3 cellular contexts compared by ENCODE assay signal in genomic region chr9:17403539-17403938, GRCh38.
TF ChIP-seq lines count a peak whose summit lies in the region.

No MANE protein-coding gene starts in this region.

TF ChIP-seq in HepG2, 621 proteins besides CTCF, POLR2A, EP300 and RAD21 (continued from another document):
- TF ChIP-seq ZNF75D (CRISPR knock-in tag; IDR thresholded peaks at IDR 0.05; ENCODE audit: borderline replicate concordance) (no peak), MAFK (conservative IDR thresholded peaks at IDR 0.05 in 1 of 2, IDR thresholded peaks at IDR 0.05 in 1 of 2; ENCODE audit: low read length in 2 of 2) (peak; percentile 68 to 77), MAFF (IDR thresholded peaks at IDR 0.05; ENCODE audit: low read depth, low read length) (peak; percentile 65)
TF ChIP-seq in HepG2: peak in this region for 2.

TF ChIP-seq in A549, 52 proteins besides CTCF, POLR2A, EP300 and RAD21:
- TF ChIP-seq CBX2 (IDR thresholded peaks at IDR 0.05; ENCODE audit: borderline replicate concordance, low read depth) (no peak), MAFK (IDR thresholded peaks at IDR 0.05; ENCODE audit: partially characterized antibody) (peak; percentile 79)

TF ChIP-seq in IMR-90, 13 proteins besides CTCF, POLR2A, EP300 and RAD21 (continued from another document):
- TF ChIP-seq RFX5 (IDR thresholded peaks at IDR 0.05; ENCODE audit: low read depth, low read length) (no peak), MAZ (IDR thresholded peaks at IDR 0.05; ENCODE audit: borderline replicate concordance, low read depth, low read length) (no peak), NFE2L2 (IDR thresholded peaks at IDR 0.05; ENCODE audit: low read depth, low read length) (no peak), FOS (IDR thresholded peaks at IDR 0.05; ENCODE audit: low read depth, low read length) (no peak), ELK1 (IDR thresholded peaks at IDR 0.05; ENCODE audit: borderline replicate concordance, low read depth, low read length) (no peak)
